In genomic region chr4:101356928-101357327, GRCh38 we compare ENCODE assay signal across 11 cellular contexts. TPM values are rescaled to one million over a fixed set of nuclear protein-coding genes. Genes with fewer than 3 reads are reported as not detected.
DNase-seq lines count a peak whose midpoint lies in the region; ATAC-seq and TF ChIP-seq lines count a peak whose summit lies in the region.
"Had no signal": no experiment of that assay in that cellular context is flagged by ENCODE, and none has a peak within 500 bp of the region (broad histone marks: within the 10 kb centered on the region; RNA-seq: fewer than 3 reads in every experiment).

No MANE protein-coding gene starts in this region.

- no peaks in the 10 kb centered on the region for H3K4me1 Mint-ChIP-seq in CD8-positive, alpha-beta T cell (ENCODE audit: low read depth)

- DNase-seq in HFF-Myc (ENCODE audit: extremely low read depth, low read depth) = peak; percentile 89
- DNase-seq in adipocyte (ENCODE audit: low read depth) = peak; percentile 70
- peak; percentile 73 for DNase-seq in islet precursor cell
- peak; percentile 57 to 74 for DNase-seq in thyroid gland
- no peak for DNase-seq in activated CD8-positive, alpha-beta memory T cell treated with anti-CD3 and anti-CD28 coated beads for 24 hours
- DNase-seq in stimulated activated naive CD4-positive, alpha-beta T cell (lab: John Stamatoyannopoulos, UW) = no peak
- no peak for DNase-seq in 8988T
- no peak for DNase-seq in CD8-positive, alpha-beta T cell
- DNase-seq: NCI-H1436 treated with DMSO at 0.1 percent for 48 hours, SHP77 treated with DMSO at 0.1 percent for 48 hours had no signal

- peak overlapping the region; percentile 48 for H3K9ac ChIP-seq in adipocyte (ENCODE audit: low read length)

- no peak overlapping the region for H3K27ac ChIP-seq in thyroid gland
- no peak overlapping the region for H3K27ac ChIP-seq in CD8-positive, alpha-beta T cell (ENCODE audit: low read depth, low read length)

- peaks cover 21% of the 10 kb centered on the region for H3K27me3 Mint-ChIP-seq in CD8-positive, alpha-beta T cell (ENCODE audit: low read depth)

- TF ChIP-seq CTCF in HFF-Myc (IDR thresholded peaks at IDR 0.05; ENCODE audit: low read depth, low read length, missing control alignments) = no peak
- no peak for TF ChIP-seq CTCF in thyroid gland (IDR thresholded peaks at IDR 0.05)
- no peak for TF ChIP-seq CTCF in CD8-positive, alpha-beta T cell (IDR thresholded peaks at IDR 0.05)

- H3K36me3 ChIP-seq in adipocyte (ENCODE audit: control insufficient read depth, insufficient read depth, low read length, severe bottlenecking) = no peaks in the 10 kb centered on the region
- no peaks in the 10 kb centered on the region for H3K36me3 ChIP-seq in thyroid gland
- no peaks in the 10 kb centered on the region for H3K36me3 ChIP-seq in CD8-positive, alpha-beta T cell (ENCODE audit: insufficient read depth, low read length)

- no peaks in the 10 kb centered on the region for H3K36me3 Mint-ChIP-seq in CD8-positive, alpha-beta T cell

- H3K4me3 Mint-ChIP-seq in CD8-positive, alpha-beta T cell = no peak overlapping the region
- H3K4me3 Mint-ChIP-seq: dendritic cell treated with granulocyte-macrophage colony-stimulating factor and Interleukin-4, amounts not matched to agents 40 ng/mL and 50 ng/mL, for 4 days had no signal

- no peak for TF ChIP-seq POLR2A in thyroid gland (IDR thresholded peaks at IDR 0.05)

- CTCF ChIA-PET in CD8-positive, alpha-beta T cell (lab: Charles Lee) = no interaction called here

- H3K4me1 ChIP-seq in adipocyte (ENCODE audit: control insufficient read depth, insufficient read depth, low read length) (peaks cover 21% of the 10 kb centered on the region), thyroid gland (no peaks in the 10 kb centered on the region)
- no peaks in the 10 kb centered on the region for H3K4me1 ChIP-seq in CD8-positive, alpha-beta T cell (ENCODE audit: insufficient read depth, low read length)

- no peak overlapping the region for H3K4me3 ChIP-seq in HFF-Myc (replicated peaks; ENCODE audit: low read depth, low read length)
- H3K4me3 ChIP-seq in adipocyte (ENCODE audit: low read length) = peak overlapping the region; percentile 45
- H3K4me3 ChIP-seq in thyroid gland (replicated peaks in 1 of 3) = no peak overlapping the region
- H3K4me3 ChIP-seq in CD8-positive, alpha-beta T cell (ENCODE audit: low read depth, low read length) = no peak overlapping the region

- H3K9me3 Mint-ChIP-seq in CD8-positive, alpha-beta T cell = no peaks in the 10 kb centered on the region
- H3K9me3 Mint-ChIP-seq: dendritic cell treated with granulocyte-macrophage colony-stimulating factor and Interleukin-4, amounts not matched to agents 40 ng/mL and 50 ng/mL, for 4 days had no signal

- no peaks in the 10 kb centered on the region for H3K27me3 ChIP-seq in adipocyte (replicated peaks; ENCODE audit: control insufficient read depth, insufficient read depth, low read length)
- H3K27me3 ChIP-seq in thyroid gland = no peaks in the 10 kb centered on the region
- no peaks in the 10 kb centered on the region for H3K27me3 ChIP-seq in CD8-positive, alpha-beta T cell (ENCODE audit: insufficient read depth, low read length)

- no peak for ATAC-seq in CD8-positive, alpha-beta T cell

- no peak overlapping the region for H3K27ac Mint-ChIP-seq in CD8-positive, alpha-beta T cell
- H3K27ac Mint-ChIP-seq: dendritic cell treated with granulocyte-macrophage colony-stimulating factor and Interleukin-4, amounts not matched to agents 40 ng/mL and 50 ng/mL, for 4 days had no signal

- intact Hi-C loops in thyroid gland (cut with DNase I) = no loop called here
- intact Hi-C loops in CD8-positive, alpha-beta T cell (cut with DNase I, micrococcal nuclease) = loop anchor here in 1 of 2 experiments (5.0 kb wide), 1 partner anchor 55 kb away; no protein-coding TSS in a partner anchor

- POLR2A ChIA-PET in CD8-positive, alpha-beta T cell (lab: Charles Lee) = no interaction called here

- H3K9me3 ChIP-seq in adipocyte (ENCODE audit: control insufficient read depth, low read length) = no peaks in the 10 kb centered on the region
- no peaks in the 10 kb centered on the region for H3K9me3 ChIP-seq in thyroid gland
- H3K9me3 ChIP-seq in CD8-positive, alpha-beta T cell (ENCODE audit: low read length) = no peaks in the 10 kb centered on the region

RNA-seq across cellular contexts. Expression of gene PPP3CA, which starts 9.6 kb away (rescaled TPM):
- total RNA-seq in thyroid gland = 10 to 100 TPM; 31.6 to 45.8 (median 34.4) TPM
- total RNA-seq in CD8-positive, alpha-beta T cell = 10 to 100 TPM; 11.8 to 15.9 TPM

Comparison
In these comparisons a context has a peak if more than half of its experiments do, and no peak if none do; other contexts are left out.
1. DNase-seq: peak in HFF-Myc (single experiment), adipocyte (single experiment), islet precursor cell (single experiment) and thyroid gland (2 of 2); none in activated CD8-positive, alpha-beta memory T cell treated with anti-CD3 and anti-CD28 coated beads for 24 hours (single experiment), stimulated activated naive CD4-positive, alpha-beta T cell (0 of 6), 8988T (single experiment) and CD8-positive, alpha-beta T cell (0 of 7).